In genomic region chr12:11718768-11719253, GRCh38 we compare ENCODE assay signal across 1 cellular context.
TF ChIP-seq lines count a peak whose summit lies in the region.

No MANE protein-coding gene starts in this region.

TF ChIP-seq in A549, 52 proteins besides CTCF, POLR2A, EP300 and RAD21 (continued from another document):
- TF ChIP-seq MAZ (IDR thresholded peaks at IDR 0.05; ENCODE audit: borderline replicate concordance, low read depth, low read length) (no peak), CHD4 (IDR thresholded peaks at IDR 0.05; ENCODE audit: borderline replicate concordance) (no peak), JUNB (IDR thresholded peaks at IDR 0.05) (no peak), REST (IDR thresholded peaks at IDR 0.05) (no peak)
